In genomic region chr3:188905580-188905979, GRCh38 we compare ENCODE assay signal across 1 cellular context.
TF ChIP-seq lines count a peak whose summit lies in the region.

No MANE protein-coding gene starts in this region.

TF ChIP-seq in IMR-90, 13 proteins besides CTCF, POLR2A, EP300 and RAD21:
- no peak for TF ChIP-seq MXI1 (IDR thresholded peaks at IDR 0.05; ENCODE audit: borderline replicate concordance, low read depth, low read length)
- no peak for TF ChIP-seq ELK1 (IDR thresholded peaks at IDR 0.05; ENCODE audit: borderline replicate concordance, low read depth, low read length)
- no peak for TF ChIP-seq BHLHE40 (IDR thresholded peaks at IDR 0.05; ENCODE audit: low read depth, low read length)
- no peak for TF ChIP-seq CEBPB (IDR thresholded peaks at IDR 0.05; ENCODE audit: low read depth, low read length)
- TF ChIP-seq RCOR1 (IDR thresholded peaks at IDR 0.05; ENCODE audit: insufficient replicate concordance, low read length) = no peak
- TF ChIP-seq RFX5 (IDR thresholded peaks at IDR 0.05; ENCODE audit: low read depth, low read length) = no peak
- TF ChIP-seq SMC3 (IDR thresholded peaks at IDR 0.05; ENCODE audit: low read depth, low read length) = no peak
